28 cellular contexts compared by ENCODE assay signal in the genomic region with DNA sequence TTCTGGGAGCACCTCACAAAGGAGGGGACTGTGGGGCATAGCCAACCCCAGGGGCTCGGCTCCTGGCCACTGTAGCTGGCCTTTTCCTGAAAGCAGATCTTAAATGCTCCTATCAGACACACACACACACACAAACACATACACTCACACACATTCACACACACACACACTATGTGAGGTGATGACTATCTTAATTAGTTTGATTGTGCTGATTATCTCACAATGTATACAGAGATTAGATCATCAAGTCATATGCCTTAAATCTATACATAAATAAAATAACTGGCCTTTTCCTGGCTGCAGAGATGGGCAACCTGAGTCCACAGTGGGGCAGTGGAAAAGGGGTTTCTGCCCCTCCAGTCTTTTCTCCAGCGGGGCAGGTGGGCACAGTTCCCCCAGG. TPM values are rescaled to one million over a fixed set of nuclear protein-coding genes. Genes with fewer than 3 reads are reported as not detected.
"Had no signal": no experiment of that assay in that cellular context is flagged by ENCODE, and none has a peak within 500 bp of the region (broad histone marks: within the 10 kb centered on the region; RNA-seq: fewer than 3 reads in every experiment).

No MANE protein-coding gene starts in this region.

- H3K9me3 ChIP-seq: gastrocnemius medialis, ovary, psoas muscle, sigmoid colon, stomach, thyroid gland had no signal

- H3K4me3 ChIP-seq: dorsolateral prefrontal cortex, gastrocnemius medialis, lung, ovary, psoas muscle, sigmoid colon, stomach, thyroid gland had no signal

- ATAC-seq: esophagus mucosa; gastrocnemius medialis; left lobe of liver; naive thymus-derived CD8-positive, alpha-beta T cell; psoas muscle; right cardiac atrium; stimulated activated effector memory CD8-positive, alpha-beta T cell treated with anti-CD3 and anti-CD28 coated beads, Interleukin-12 subunit alpha, Interleukin-12 subunit beta, amount 100 ng/mL, for 72 hours had no signal

- DNase-seq: dorsolateral prefrontal cortex; effector CD4-positive, alpha-beta T cell; endodermal cell; foreskin fibroblast; gastrocnemius medialis; head of caudate nucleus; mesendoderm; midbrain; naive thymus-derived CD8-positive, alpha-beta T cell; nephron progenitor cell; occipital lobe; ovary; posterior cingulate gyrus; psoas muscle; right cardiac atrium; sigmoid colon; stimulated activated CD4-positive, alpha-beta T cell treated with anti-CD3 and anti-CD28 coated beads, Interleukin-2, amount 100 ng/mL, for 24 hours; stimulated activated CD4-positive, alpha-beta T cell treated with anti-CD3 and anti-CD28 coated beads, Interleukin-4, amount 100 ng/mL, for 24 hours; stimulated activated naive CD4-positive, alpha-beta T cell treated with Interleukin-2 at 50 U/mL for 16 hours; stomach; thyroid gland had no signal

- H3K36me3 ChIP-seq: gastrocnemius medialis, ovary, sigmoid colon, stomach, thyroid gland had no signal

- H3K27me3 ChIP-seq: ovary, thyroid gland had no signal

- H3K27ac ChIP-seq: dorsolateral prefrontal cortex, epithelial cell of prostate, gastrocnemius medialis, ovary, psoas muscle, sigmoid colon, stomach, thyroid gland had no signal

- H3K4me1 ChIP-seq: gastrocnemius medialis, psoas muscle had no signal

RNA-seq across cellular contexts. Expression of gene LGR6, which starts 27.1 kb away (rescaled TPM):
- total RNA-seq: glomerular endothelial cell, subcutaneous adipose tissue had no signal
